19 cellular contexts compared by ENCODE assay signal in the genomic region with DNA sequence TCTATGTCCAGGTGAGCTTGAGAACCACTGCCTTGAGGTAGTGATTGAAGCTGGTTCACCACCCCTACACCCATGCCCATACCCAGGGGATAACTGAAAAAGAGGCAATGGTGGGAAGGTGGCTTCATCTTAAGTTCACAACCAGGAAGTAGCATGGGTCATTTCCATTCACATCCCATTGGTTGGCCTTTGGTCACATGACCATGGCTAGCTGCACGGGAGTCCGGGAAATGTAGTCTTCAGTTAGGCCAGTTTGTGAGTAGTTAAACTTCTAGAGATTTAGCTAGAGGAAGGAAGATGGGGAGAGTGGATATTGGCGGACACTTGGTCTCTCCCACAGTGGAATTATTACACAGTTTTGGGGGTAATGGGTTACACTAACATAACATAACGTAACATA.
DNase-seq lines count a peak whose midpoint lies in the region; ATAC-seq and TF ChIP-seq lines count a peak whose summit lies in the region.
"Had no signal": no experiment of that assay in that cellular context is flagged by ENCODE, and none has a peak within 500 bp of the region (broad histone marks: within the 10 kb centered on the region; RNA-seq: fewer than 3 reads in every experiment).

No MANE protein-coding gene starts in this region.

- peaks cover 44% of the 10 kb centered on the region for H3K4me1 Mint-ChIP-seq in activated CD8-positive, alpha-beta memory T cell treated with anti-CD3 and anti-CD28 coated beads, Interleukin-2, amount 10 ng/mL, durations not matched to agents 7 days and 5 days
- H3K4me1 Mint-ChIP-seq in activated CD4-positive, alpha-beta memory T cell treated with anti-CD3 and anti-CD28 coated beads for 36 hours (ENCODE audit: low read depth), result peaks cover 40% of the 10 kb centered on the region
- H3K4me1 Mint-ChIP-seq in neural progenitor cell, result peaks cover 57% of the 10 kb centered on the region

- CTCF ChIA-PET in activated CD8-positive, alpha-beta memory T cell treated with anti-CD3 and anti-CD28 coated beads, Interleukin-2, amount 10 ng/mL, durations not matched to agents 7 days and 5 days (lab: Charles Lee), result interaction anchor here (0.8 to 5.4 kb wide), 8 partner anchors 10 to 935 kb away, joined by 3 to 40 read pairs (median 4); no protein-coding TSS in a partner anchor
- CTCF ChIA-PET in activated CD4-positive, alpha-beta memory T cell treated with anti-CD3 and anti-CD28 coated beads for 36 hours (lab: Charles Lee), result interaction anchor here (1.1 to 5.5 kb wide), 7 partner anchors 33 to 934 kb away, joined by 3 to 74 read pairs (median 25); partner anchors contain the start of gene LRRC37A3

- no peak overlapping the region for H3K4me2 ChIP-seq in neural progenitor cell

- no peak overlapping the region for H2AFZ ChIP-seq in neural progenitor cell (replicated peaks)

- no peaks in the 10 kb centered on the region for H3F3A ChIP-seq in neural progenitor cell (ENCODE audit: low read depth)

- no peaks in the 10 kb centered on the region for H4K20me1 ChIP-seq in neural progenitor cell (ENCODE audit: low read depth)

- in situ Hi-C loops in transverse colon (cut with MboI; ENCODE audit: low pct_ligation_motif_present in 1 of 4, low pct_unique_long_range_greater_than_20kb in 1 of 4, low sequenced_read_pairs in 3 of 4), result loop anchor here in 2 of 4 donors (10.0 to 25.0 kb wide), 2 partner anchors 757 to 935 kb away; no protein-coding TSS in a partner anchor

- peak overlapping the region; percentile 92 for H3K27ac Mint-ChIP-seq in activated CD8-positive, alpha-beta memory T cell treated with anti-CD3 and anti-CD28 coated beads, Interleukin-2, amount 10 ng/mL, durations not matched to agents 7 days and 5 days
- H3K27ac Mint-ChIP-seq in activated CD4-positive, alpha-beta memory T cell treated with anti-CD3 and anti-CD28 coated beads for 36 hours, result peak overlapping the region; percentile 93
- H3K27ac Mint-ChIP-seq in neural progenitor cell, result no peak overlapping the region
- H3K27ac Mint-ChIP-seq: CD4-positive, alpha-beta T cell had no signal

- no peaks in the 10 kb centered on the region for H3K36me3 ChIP-seq in neural progenitor cell
- no peaks in the 10 kb centered on the region for H3K36me3 ChIP-seq in transverse colon
- H3K36me3 ChIP-seq: ascending aorta, upper lobe of left lung had no signal

- no peak for TF ChIP-seq POLR2A in transverse colon (IDR thresholded peaks at IDR 0.05)

- peaks cover 18% of the 10 kb centered on the region for H3K27me3 Mint-ChIP-seq in activated CD8-positive, alpha-beta memory T cell treated with anti-CD3 and anti-CD28 coated beads, Interleukin-2, amount 10 ng/mL, durations not matched to agents 7 days and 5 days
- peaks cover 15% of the 10 kb centered on the region for H3K27me3 Mint-ChIP-seq in activated CD4-positive, alpha-beta memory T cell treated with anti-CD3 and anti-CD28 coated beads for 36 hours
- peaks cover 16% of the 10 kb centered on the region for H3K27me3 Mint-ChIP-seq in neural progenitor cell (ENCODE audit: insufficient read depth, low read depth)
- H3K27me3 Mint-ChIP-seq: CD4-positive, alpha-beta T cell had no signal

- H3K9ac ChIP-seq in neural progenitor cell, result no peak overlapping the region

- H3K4me1 ChIP-seq in neural progenitor cell (no peaks in the 10 kb centered on the region), right cardiac atrium (ENCODE audit: control insufficient read depth, insufficient read depth, low read length) (peaks cover 4% of the 10 kb centered on the region), transverse colon (peaks cover 0 to 11% (median 4%) of the 10 kb centered on the region in 4 donors)
- H3K4me1 ChIP-seq: ascending aorta had no signal

- H3K9me3 Mint-ChIP-seq in activated CD8-positive, alpha-beta memory T cell treated with anti-CD3 and anti-CD28 coated beads, Interleukin-2, amount 10 ng/mL, durations not matched to agents 7 days and 5 days (ENCODE audit: low read depth), result peaks cover 2% of the 10 kb centered on the region
- H3K9me3 Mint-ChIP-seq in activated CD4-positive, alpha-beta memory T cell treated with anti-CD3 and anti-CD28 coated beads for 36 hours, result no peaks in the 10 kb centered on the region
- H3K9me3 Mint-ChIP-seq in neural progenitor cell, result peaks cover 4% of the 10 kb centered on the region
- H3K9me3 Mint-ChIP-seq: CD4-positive, alpha-beta T cell had no signal

- no peak for TF ChIP-seq CTCF in neural progenitor cell (IDR thresholded peaks at IDR 0.05)
- no peak for TF ChIP-seq CTCF in transverse colon (IDR thresholded peaks at IDR 0.05)

- peak overlapping the region; percentile 59 for H3K4me3 Mint-ChIP-seq in activated CD8-positive, alpha-beta memory T cell treated with anti-CD3 and anti-CD28 coated beads, Interleukin-2, amount 10 ng/mL, durations not matched to agents 7 days and 5 days
- H3K4me3 Mint-ChIP-seq in activated CD4-positive, alpha-beta memory T cell treated with anti-CD3 and anti-CD28 coated beads for 36 hours, result no peak overlapping the region
- H3K4me3 Mint-ChIP-seq in neural progenitor cell, result peak overlapping the region; percentile 10
- H3K4me3 Mint-ChIP-seq: neural crest cell had no signal

- 88% methylated on average over 4 of the region's 4 CpGs for WGBS in right cardiac atrium
- WGBS in transverse colon (ENCODE audit: low coverage in 1 of 2), 2 donors, result 89 to 98% methylated on average over 2 to 4 of the region's 4 CpGs

- POLR2A ChIA-PET in activated CD4-positive, alpha-beta memory T cell treated with anti-CD3 and anti-CD28 coated beads for 36 hours (lab: Charles Lee), result interaction anchor here (0.5 kb wide), 1 partner anchor 27 kb away, joined by 3 read pairs; no protein-coding TSS in a partner anchor

- H3K4me3 ChIP-seq in neural progenitor cell, result no peak overlapping the region
- no peak overlapping the region for H3K4me3 ChIP-seq in right cardiac atrium (ENCODE audit: low read length)
- H3K4me3 ChIP-seq in transverse colon, result no peak overlapping the region
- H3K4me3 ChIP-seq: ascending aorta, upper lobe of left lung had no signal

- H3K27ac ChIP-seq in neural progenitor cell (no peak overlapping the region), right cardiac atrium (ENCODE audit: low read length) (no peak overlapping the region), transverse colon (no peak overlapping the region)
- H3K27ac ChIP-seq: ascending aorta, upper lobe of left lung had no signal

- H3K27me3 ChIP-seq in neural progenitor cell, result no peaks in the 10 kb centered on the region
- H3K27me3 ChIP-seq in right cardiac atrium (ENCODE audit: control insufficient read depth, insufficient read depth), result no peaks in the 10 kb centered on the region
- no peaks in the 10 kb centered on the region for H3K27me3 ChIP-seq in transverse colon
- H3K27me3 ChIP-seq: ascending aorta, upper lobe of left lung had no signal

- ATAC-seq in activated CD8-positive, alpha-beta memory T cell treated with anti-CD3 and anti-CD28 coated beads, Interleukin-2, amount 10 ng/mL, durations not matched to agents 7 days and 5 days, result no peak
- ATAC-seq in right cardiac atrium (no peak), GM19467 (IDR thresholded peaks at IDR 0.05; ENCODE audit: unreplicated experiment) (no peak)
- ATAC-seq: left cardiac atrium, Panc1 had no signal

- H3K9me3 ChIP-seq in neural progenitor cell (ENCODE audit: low read depth), result no peaks in the 10 kb centered on the region
- no peaks in the 10 kb centered on the region for H3K9me3 ChIP-seq in right cardiac atrium (ENCODE audit: control insufficient read depth, low read length)
- H3K9me3 ChIP-seq in transverse colon, result no peaks in the 10 kb centered on the region
- H3K9me3 ChIP-seq: ascending aorta, upper lobe of left lung had no signal

- no peaks in the 10 kb centered on the region for H3K79me2 ChIP-seq in neural progenitor cell (ENCODE audit: low read depth)

- no peak for DNase-seq in activated CD8-positive, alpha-beta memory T cell treated with anti-CD3 and anti-CD28 coated beads, Interleukin-2, amount 10 ng/mL, durations not matched to agents 7 days and 5 days
- DNase-seq in activated CD8-positive, alpha-beta memory T cell treated with anti-CD3 and anti-CD28 coated beads for 24 hours, result no peak
- DNase-seq in M059J (ENCODE audit: low read depth), result peak; percentile 31
- peak; percentile 16 for DNase-seq in activated CD4-positive, alpha-beta memory T cell treated with anti-CD3 and anti-CD28 coated beads for 36 hours
- DNase-seq in neural progenitor cell (ENCODE audit: low spot score), result no peak
- no peak for DNase-seq in right cardiac atrium
- DNase-seq in transverse colon, result no peak
- DNase-seq: CD4-positive, alpha-beta T cell; EL; left cardiac atrium; midbrain; NCI-H2081 treated with DMSO at 0.1 percent for 48 hours; NCI-H524 treated with DMSO at 0.1 percent for 48 hours; stimulated activated naive CD8-positive, alpha-beta T cell treated with anti-CD3 and anti-CD28 coated beads, Interleukin-15, Interleukin-2, amounts not matched to agents 100 U/mL and 50 U/mL, for 24 hours; upper lobe of left lung had no signal

- H3K36me3 Mint-ChIP-seq in activated CD8-positive, alpha-beta memory T cell treated with anti-CD3 and anti-CD28 coated beads, Interleukin-2, amount 10 ng/mL, durations not matched to agents 7 days and 5 days, result peaks cover 2% of the 10 kb centered on the region
- no peaks in the 10 kb centered on the region for H3K36me3 Mint-ChIP-seq in activated CD4-positive, alpha-beta memory T cell treated with anti-CD3 and anti-CD28 coated beads for 36 hours
- H3K36me3 Mint-ChIP-seq in neural progenitor cell, result no peaks in the 10 kb centered on the region

- TF ChIP-seq EP300 in transverse colon (IDR thresholded peaks at IDR 0.05; ENCODE audit: low read depth), result no peak

- intact Hi-C loops in activated CD4-positive, alpha-beta memory T cell treated with anti-CD3 and anti-CD28 coated beads for 36 hours (cut with micrococcal nuclease), result loop anchor here (2.0 to 10.0 kb wide), 2 partner anchors 331 to 755 kb away; partner anchors contain the start of gene AXIN2
- intact Hi-C loops in right cardiac atrium (cut with DNase I) (loop anchor here in 1 of 4 donors (5.0 kb wide), 1 partner anchor 937 kb away; no protein-coding TSS in a partner anchor), transverse colon (cut with DNase I; ENCODE audit: low total_unique reads) (no loop called here)

Comparison
In these comparisons a context has a peak if more than half of its experiments do, and no peak if none do; other contexts are left out.
1. DNase-seq: peak in M059J (single experiment) and activated CD4-positive, alpha-beta memory T cell treated with anti-CD3 and anti-CD28 coated beads for 36 hours (single experiment); none in activated CD8-positive, alpha-beta memory T cell treated with anti-CD3 and anti-CD28 coated beads, Interleukin-2, amount 10 ng/mL, durations not matched to agents 7 days and 5 days (single experiment), activated CD8-positive, alpha-beta memory T cell treated with anti-CD3 and anti-CD28 coated beads for 24 hours (single experiment), neural progenitor cell (single experiment), right cardiac atrium (0 of 3) and transverse colon (single experiment).